In genomic region chr11:67644042-67644441, GRCh38 we compare ENCODE assay signal across 10 cellular contexts. TPM values are rescaled to one million over a fixed set of nuclear protein-coding genes. Genes with fewer than 3 reads are reported as not detected.
A peak's percentile ranks its signal among the peaks of the same experiment; 100 is the strongest.
DNase-seq lines count a peak whose midpoint lies in the region; ATAC-seq, FAIRE-seq and TF ChIP-seq lines count a peak whose summit lies in the region.
"Had no signal": no experiment of that assay in that cellular context is flagged by ENCODE, and none has a peak within 500 bp of the region (broad histone marks: within the 10 kb centered on the region; RNA-seq: fewer than 3 reads in every experiment).

No MANE protein-coding gene starts in this region.

- no peak overlapping the region for H3K9ac ChIP-seq in Karpas-422 (ENCODE audit: low read length)
- H3K9ac ChIP-seq in GM12878 (ENCODE audit: control insufficient read depth, insufficient read depth, low read length): no peak overlapping the region

- H3K4me1 Mint-ChIP-seq in activated CD8-positive, alpha-beta T cell treated with anti-CD3 and anti-CD28 coated beads for 36 hours (ENCODE audit: low read depth): peaks cover 36% of the 10 kb centered on the region
- H3K4me1 Mint-ChIP-seq in activated CD8-positive, alpha-beta T cell treated with anti-CD3 and anti-CD28 coated beads, Interleukin-2, amount 10 ng/mL, durations not matched to agents 7 days and 5 days (ENCODE audit: low read depth): peaks cover 39% of the 10 kb centered on the region
- no peaks in the 10 kb centered on the region for H3K4me1 Mint-ChIP-seq in osteocyte (ENCODE audit: unreplicated experiment)

- no peak for DNase-seq in activated CD8-positive, alpha-beta T cell treated with anti-CD3 and anti-CD28 coated beads for 36 hours
- no peak for DNase-seq in activated CD8-positive, alpha-beta T cell treated with anti-CD3 and anti-CD28 coated beads, Interleukin-2, amount 10 ng/mL, durations not matched to agents 7 days and 5 days
- peak; percentile 64 for DNase-seq in Karpas-422
- no peak for DNase-seq in GM12878 (ENCODE audit: low read depth, low spot score)
- DNase-seq in osteocyte (ENCODE audit: extremely low spot score, unreplicated experiment): no peak
- DNase-seq in stimulated activated CD8-positive, alpha-beta memory T cell treated with anti-CD3 and anti-CD28 coated beads, Interleukin-4, amount 100 ng/mL, for 48 hours: no peak
- DNase-seq in NCI-H774 (lab: John Stamatoyannopoulos, UW): no peak
- no peak for DNase-seq in NCI-H748 treated with DMSO at 0.1 percent for 48 hours (lab: John Stamatoyannopoulos, UW)

- WGBS in GM12878 (ENCODE audit: insufficient coverage, insufficient replicate concordance, low lambda C conversion rate, missing lambda C conversion rate): 65% methylated on average over 5 of the region's 5 CpGs

- TF ChIP-seq RAD21 in GM12878 (IDR thresholded peaks at IDR 0.05; ENCODE audit: insufficient read depth, low read depth, low read length): peak; percentile 44

- H3K27me3 ChIP-seq in Karpas-422 (ENCODE audit: low read length) (no peaks in the 10 kb centered on the region; the same call in 1 of the 2 replicates), GM12878 (replicated peaks in 1 of 2; ENCODE audit: control insufficient read depth in 2 of 2, insufficient read depth in 2 of 2, low read length in 1 of 2) (no peaks in the 10 kb centered on the region)

- H3K27me3 Mint-ChIP-seq in activated CD8-positive, alpha-beta T cell treated with anti-CD3 and anti-CD28 coated beads for 36 hours: no peaks in the 10 kb centered on the region
- H3K27me3 Mint-ChIP-seq in activated CD8-positive, alpha-beta T cell treated with anti-CD3 and anti-CD28 coated beads, Interleukin-2, amount 10 ng/mL, durations not matched to agents 7 days and 5 days (ENCODE audit: low read depth): no peaks in the 10 kb centered on the region
- H3K27me3 Mint-ChIP-seq in osteocyte (ENCODE audit: unreplicated experiment): no peaks in the 10 kb centered on the region
- H3K27me3 Mint-ChIP-seq: CD8-positive, alpha-beta memory T cell had no signal

- no peak for ATAC-seq in activated CD8-positive, alpha-beta T cell treated with anti-CD3 and anti-CD28 coated beads for 36 hours
- ATAC-seq in activated CD8-positive, alpha-beta T cell treated with anti-CD3 and anti-CD28 coated beads, Interleukin-2, amount 10 ng/mL, durations not matched to agents 7 days and 5 days: no peak
- ATAC-seq in GM12878: no peak

- no peak overlapping the region for H3K4me3 ChIP-seq in Karpas-422 (ENCODE audit: low read length)
- no peak overlapping the region for H3K4me3 ChIP-seq in GM12878
- H3K4me3 ChIP-seq: thoracic aorta had no signal

- no peaks in the 10 kb centered on the region for H3K79me2 ChIP-seq in Karpas-422 (ENCODE audit: low read length)
- no peaks in the 10 kb centered on the region for H3K79me2 ChIP-seq in GM12878 (ENCODE audit: control insufficient read depth, insufficient read depth, low read length)

- H3K36me3 ChIP-seq in Karpas-422 (ENCODE audit: insufficient read depth, low read length): no peaks in the 10 kb centered on the region
- H3K36me3 ChIP-seq in GM12878 (ENCODE audit: control insufficient read depth in 2 of 2, insufficient read depth in 2 of 2, low read length in 1 of 2): no peaks in the 10 kb centered on the region
- H3K36me3 ChIP-seq: thoracic aorta had no signal

- no peak overlapping the region for H3K4me3 Mint-ChIP-seq in activated CD8-positive, alpha-beta T cell treated with anti-CD3 and anti-CD28 coated beads for 36 hours
- no peak overlapping the region for H3K4me3 Mint-ChIP-seq in activated CD8-positive, alpha-beta T cell treated with anti-CD3 and anti-CD28 coated beads, Interleukin-2, amount 10 ng/mL, durations not matched to agents 7 days and 5 days
- H3K4me3 Mint-ChIP-seq in osteocyte (ENCODE audit: unreplicated experiment): no peak overlapping the region

- H2AFZ ChIP-seq in Karpas-422 (ENCODE audit: low read length) (no peak overlapping the region), GM12878 (ENCODE audit: control insufficient read depth, low read depth, low read length) (no peak overlapping the region)

- POLR2A ChIA-PET in activated CD8-positive, alpha-beta T cell treated with anti-CD3 and anti-CD28 coated beads for 36 hours (lab: Charles Lee): interaction anchor here (1.4 kb wide), 1 partner anchor 12 kb away, joined by 3 read pairs; no protein-coding TSS in a partner anchor
- POLR2A ChIA-PET in activated CD8-positive, alpha-beta T cell treated with anti-CD3 and anti-CD28 coated beads, Interleukin-2, amount 10 ng/mL, durations not matched to agents 7 days and 5 days (lab: Charles Lee): interaction anchor here (1.2 kb wide), 1 partner anchor 11 kb away, joined by 3 read pairs; no protein-coding TSS in a partner anchor
- POLR2A ChIA-PET in GM12878 (lab: Charles Lee): interaction anchor here (1.0 kb wide), 1 partner anchor 14 kb away, joined by 3 read pairs; the partner anchor contains the start of gene NUDT8

- no peaks in the 10 kb centered on the region for H3K36me3 Mint-ChIP-seq in activated CD8-positive, alpha-beta T cell treated with anti-CD3 and anti-CD28 coated beads for 36 hours (ENCODE audit: low read depth)
- H3K36me3 Mint-ChIP-seq in activated CD8-positive, alpha-beta T cell treated with anti-CD3 and anti-CD28 coated beads, Interleukin-2, amount 10 ng/mL, durations not matched to agents 7 days and 5 days (ENCODE audit: low read depth): no peaks in the 10 kb centered on the region
- no peaks in the 10 kb centered on the region for H3K36me3 Mint-ChIP-seq in osteocyte (ENCODE audit: unreplicated experiment)
- H3K36me3 Mint-ChIP-seq: CD8-positive, alpha-beta memory T cell had no signal

- peak; percentile 46 for TF ChIP-seq CTCF in activated CD8-positive, alpha-beta T cell treated with anti-CD3 and anti-CD28 coated beads for 36 hours (IDR thresholded peaks at IDR 0.05)
- TF ChIP-seq CTCF in GM12878 (IDR thresholded peaks at IDR 0.05 in 2 of 3, conservative IDR thresholded peaks at IDR 0.05 in 1 of 3; ENCODE audit: control insufficient read depth in 2 of 3, extremely low read depth in 1 of 3, insufficient read depth in 1 of 3, low read depth in 3 of 3, low read length in 3 of 3) (peak; percentile 31 to 56 (median 34); a peak in 3 of 6 replicates), osteocyte (IDR thresholded peaks at IDR 0.05) (peak; percentile 11)

- H3K27ac Mint-ChIP-seq in activated CD8-positive, alpha-beta T cell treated with anti-CD3 and anti-CD28 coated beads for 36 hours: no peak overlapping the region
- no peak overlapping the region for H3K27ac Mint-ChIP-seq in activated CD8-positive, alpha-beta T cell treated with anti-CD3 and anti-CD28 coated beads, Interleukin-2, amount 10 ng/mL, durations not matched to agents 7 days and 5 days
- H3K27ac Mint-ChIP-seq in osteocyte (ENCODE audit: unreplicated experiment): no peak overlapping the region

- no peak for TF ChIP-seq POLR2A in GM12878 (IDR thresholded peaks at IDR 0.05; ENCODE audit: low read depth, low read length)

- TF ChIP-seq EP300 in GM12878 (IDR thresholded peaks at IDR 0.05; ENCODE audit: borderline replicate concordance in 1 of 2, control insufficient read depth in 1 of 2, low read depth in 2 of 2, low read length in 2 of 2): no peak

- RAD21 ChIA-PET in GM12878 (lab: Charles Lee; ENCODE audit: unreplicated experiment): interaction anchor here (3.2 to 5.6 kb wide), 2 partner anchors 14 to 16 kb away, joined by 18 to 49 read pairs; partner anchors contain the start of gene NUDT8

- H3K9me3 ChIP-seq in Karpas-422 (ENCODE audit: low read length): peaks cover 4% of the 10 kb centered on the region; the same call in 1 of the 2 replicates
- peaks cover 3% of the 10 kb centered on the region; the same call in 2 of the 3 replicates for H3K9me3 ChIP-seq in GM12878 (replicated peaks; ENCODE audit: control insufficient read depth, insufficient read depth, low read length)
- H3K9me3 ChIP-seq: thoracic aorta had no signal

- H4K20me1 ChIP-seq in Karpas-422 (ENCODE audit: insufficient read depth, low read depth, low read length): no peaks in the 10 kb centered on the region
- H4K20me1 ChIP-seq in GM12878 (ENCODE audit: control insufficient read depth, insufficient read depth): no peaks in the 10 kb centered on the region

- in situ Hi-C loops in GM12878 (cut with MboI): no loop called here

- no peak for FAIRE-seq in GM12878 (lab: Jason Lieb, UNC)

- SMC1A ChIA-PET in GM12878 (lab: Charles Lee; ENCODE audit: uncharacterized antibody, unreplicated experiment): no interaction called here

- no peaks in the 10 kb centered on the region for H3K9me2 ChIP-seq in Karpas-422 (replicated peaks; ENCODE audit: insufficient read depth, low read length)

- H3K9me3 Mint-ChIP-seq in activated CD8-positive, alpha-beta T cell treated with anti-CD3 and anti-CD28 coated beads for 36 hours: peaks cover 2% of the 10 kb centered on the region
- no peaks in the 10 kb centered on the region for H3K9me3 Mint-ChIP-seq in activated CD8-positive, alpha-beta T cell treated with anti-CD3 and anti-CD28 coated beads, Interleukin-2, amount 10 ng/mL, durations not matched to agents 7 days and 5 days (ENCODE audit: insufficient read depth)
- no peaks in the 10 kb centered on the region for H3K9me3 Mint-ChIP-seq in osteocyte (ENCODE audit: unreplicated experiment)
- H3K9me3 Mint-ChIP-seq: CD8-positive, alpha-beta memory T cell had no signal

- CTCF ChIA-PET in activated CD8-positive, alpha-beta T cell treated with anti-CD3 and anti-CD28 coated beads for 36 hours (lab: Charles Lee): interaction anchor here (0.6 to 11.8 kb wide), 2 partner anchors 14 to 550 kb away, joined by 3 to 127 read pairs; partner anchors contain the start of gene NUDT8
- CTCF ChIA-PET in activated CD8-positive, alpha-beta T cell treated with anti-CD3 and anti-CD28 coated beads, Interleukin-2, amount 10 ng/mL, durations not matched to agents 7 days and 5 days (lab: Charles Lee): interaction anchor here (8.1 to 8.3 kb wide), 2 partner anchors 13 to 16 kb away, joined by 81 to 111 read pairs; partner anchors contain the start of gene NUDT8
- CTCF ChIA-PET in GM12878 (lab: Yijun Ruan, JAX): interaction anchor here (1.3 to 8.4 kb wide), 5 partner anchors 12 to 298 kb away, joined by 3 to 132 read pairs (median 17); partner anchors contain the start of gene NUDT8

- H3K4me1 ChIP-seq in Karpas-422 (ENCODE audit: low read length): peaks cover 40% of the 10 kb centered on the region
- peaks cover 45% of the 10 kb centered on the region for H3K4me1 ChIP-seq in GM12878 (ENCODE audit: control insufficient read depth, insufficient read depth, low read length)

- H3K27ac ChIP-seq in Karpas-422 (ENCODE audit: low read length) (no peak overlapping the region), GM12878 (ENCODE audit: control insufficient read depth, insufficient read depth) (no peak overlapping the region)
- H3K27ac ChIP-seq: thoracic aorta had no signal

- BruUV-seq in GM12878 (replicated peaks; lab: Mats Ljungman, UMichigan): no TSS peak

- H3K4me2 ChIP-seq in Karpas-422 (ENCODE audit: low read depth, low read length, poor library complexity, severe bottlenecking) (no peak overlapping the region), GM12878 (ENCODE audit: control insufficient read depth, insufficient read depth) (no peak overlapping the region)

- intact Hi-C loops in activated CD8-positive, alpha-beta T cell treated with anti-CD3 and anti-CD28 coated beads for 36 hours (cut with micrococcal nuclease): no loop called here
- intact Hi-C loops in GM12878 (cut with micrococcal nuclease; ENCODE audit: unreplicated experiment): no loop called here

RNA-seq across cellular contexts. Expression of gene TBX10, which starts 4.5 kb away (rescaled TPM):
- total RNA-seq in activated CD8-positive, alpha-beta T cell treated with anti-CD3 and anti-CD28 coated beads for 36 hours: not detected
- total RNA-seq in activated CD8-positive, alpha-beta T cell treated with anti-CD3 and anti-CD28 coated beads, Interleukin-2, amount 10 ng/mL, durations not matched to agents 7 days and 5 days: not detected
- total RNA-seq in Karpas-422 (2014; rRNA removed; shearing (Covaris generic); ENCODE audit: low replicate concordance): not detected in 2 replicates
- total RNA-seq in GM12878 (2013; cell fraction: nucleolus; rRNA removed): 0.32 TPM in 1 of 2 replicates, not detected in the other
- 0.22 and 0.23 TPM in 2 replicates for total RNA-seq in GM12878 (2014; rRNA removed)
- 0.18 TPM in 1 of 2 replicates, not detected in the other for total RNA-seq in GM12878 (2014; rRNA removed; fragmentation: Illumina TruSeq; extraction: Trizol)
- 0.16 and 0.26 TPM in 2 replicates for total RNA-seq in GM12878 (2021)
- not detected for polyA plus RNA-seq in GM12878 (2011; ENCODE audit: low read depth)
- not detected in 2 replicates for polyA plus RNA-seq in GM12878 (2011; rRNA removed)
- 0.07 and 0.13 TPM in 2 replicates for polyA plus RNA-seq in GM12878 (2011; cell fraction: cytosol; rRNA removed)
- 0.25 and 0.27 TPM in 2 replicates for polyA plus RNA-seq in GM12878 (2011; cell fraction: nucleus; rRNA removed)
- polyA plus RNA-seq in GM12878 (2012): 0.08 TPM in 1 of 2 replicates, not detected in the other
- 0.10 and 0.16 TPM in 2 replicates for polyA plus RNA-seq in GM12878 (2014; fragmentation: Illumina TruSeq; extraction: Trizol)
- polyA plus RNA-seq in GM12878 (2014; fragmentation: Nextera tagmentation; extraction: Ambion mirVana): not detected
- polyA plus RNA-seq in GM12878 (2014; rRNA removed): 0.15 and 0.44 TPM in 2 replicates
- under 1 TPM in 1 of 2 experiments, not detected in 1; 0.17 TPM for polyA plus RNA-seq in GM12878 (2016; fragmentation: Nextera tagmentation; extraction: Ambion mirVana)
- polyA minus RNA-seq in GM12878 (2011; rRNA and poly(A)+ RNA removed): not detected in 2 replicates
- not detected in 2 replicates for polyA minus RNA-seq in GM12878 (2011; cell fraction: cytosol; rRNA and poly(A)+ RNA removed)
- not detected in 2 replicates for polyA minus RNA-seq in GM12878 (2011; cell fraction: nucleus; rRNA and poly(A)+ RNA removed)
- not detected in 2 replicates for total RNA-seq in osteocyte
- total RNA-seq: CD8-positive, alpha-beta memory T cell; thoracic aorta had no signal
- polyA plus RNA-seq: CD8-positive, alpha-beta memory T cell had no signal

RNA-seq across cellular contexts. Expression of gene ACY3, which starts 6.5 kb away (rescaled TPM):
- under 1 TPM; 0.31 to 0.61 TPM for total RNA-seq in activated CD8-positive, alpha-beta T cell treated with anti-CD3 and anti-CD28 coated beads for 36 hours
- under 1 TPM; 0.61 to 0.73 TPM for total RNA-seq in activated CD8-positive, alpha-beta T cell treated with anti-CD3 and anti-CD28 coated beads, Interleukin-2, amount 10 ng/mL, durations not matched to agents 7 days and 5 days
- total RNA-seq in Karpas-422 (2014; rRNA removed; shearing (Covaris generic); ENCODE audit: low replicate concordance): 0.89 and 2.2 TPM in 2 replicates
- not detected in 2 replicates for total RNA-seq in GM12878 (2013; cell fraction: nucleolus; rRNA removed)
- total RNA-seq in GM12878 (2014; rRNA removed) (20.2 and 27.8 TPM in 2 replicates), GM12878 (2014; rRNA removed; fragmentation: Illumina TruSeq; extraction: Trizol) (12.2 and 12.8 TPM in 2 replicates), GM12878 (2021) (23.5 and 24.3 TPM in 2 replicates), osteocyte (not detected in 2 replicates)
- 1.5 TPM for polyA plus RNA-seq in GM12878 (2011; ENCODE audit: low read depth)
- polyA plus RNA-seq in GM12878 (2011; rRNA removed) (0.33 and 0.83 TPM in 2 replicates), GM12878 (2014; fragmentation: Illumina TruSeq; extraction: Trizol) (6.3 and 17.8 TPM in 2 replicates), GM12878 (2014; fragmentation: Nextera tagmentation; extraction: Ambion mirVana) (10 to 100 TPM; 13.1 to 14.4 TPM), GM12878 (2014; rRNA removed) (30.7 and 36.1 TPM in 2 replicates), GM12878 (2016; fragmentation: Nextera tagmentation; extraction: Ambion mirVana) (10 to 100 TPM; 16.8 to 22.4 TPM)
- 1.3 and 1.8 TPM in 2 replicates for polyA plus RNA-seq in GM12878 (2011; cell fraction: cytosol; rRNA removed)
- polyA plus RNA-seq in GM12878 (2011; cell fraction: nucleus; rRNA removed): 1.9 and 2.8 TPM in 2 replicates
- 3.7 and 6.2 TPM in 2 replicates for polyA plus RNA-seq in GM12878 (2012)
- polyA minus RNA-seq in GM12878 (2011; rRNA and poly(A)+ RNA removed): 0.88 and 1.7 TPM in 2 replicates
- polyA minus RNA-seq in GM12878 (2011; cell fraction: cytosol; rRNA and poly(A)+ RNA removed): 1.3 TPM in 1 of 2 replicates, not detected in the other
- polyA minus RNA-seq in GM12878 (2011; cell fraction: nucleus; rRNA and poly(A)+ RNA removed): 0.48 TPM in 1 of 2 replicates, not detected in the other
- total RNA-seq: thoracic aorta had no signal

RNA-seq across cellular contexts. Expression of gene NUDT8, which starts 14.3 kb away (rescaled TPM):
- 10 to 100 TPM; 35.5 to 39.5 TPM for total RNA-seq in activated CD8-positive, alpha-beta T cell treated with anti-CD3 and anti-CD28 coated beads for 36 hours
- 10 to 100 TPM; 18.6 to 20.1 TPM for total RNA-seq in activated CD8-positive, alpha-beta T cell treated with anti-CD3 and anti-CD28 coated beads, Interleukin-2, amount 10 ng/mL, durations not matched to agents 7 days and 5 days
- 10.4 and 35.4 TPM in 2 replicates for total RNA-seq in Karpas-422 (2014; rRNA removed; shearing (Covaris generic); ENCODE audit: low replicate concordance)
- 10.2 and 10.6 TPM in 2 replicates for total RNA-seq in GM12878 (2013; cell fraction: nucleolus; rRNA removed)
- total RNA-seq in GM12878 (2014; rRNA removed): 15.9 and 18.2 TPM in 2 replicates
- 3.3 and 4.8 TPM in 2 replicates for total RNA-seq in GM12878 (2014; rRNA removed; fragmentation: Illumina TruSeq; extraction: Trizol)
- 16.5 and 16.9 TPM in 2 replicates for total RNA-seq in GM12878 (2021)
- 2.4 TPM for polyA plus RNA-seq in GM12878 (2011; ENCODE audit: low read depth)
- polyA plus RNA-seq in GM12878 (2011; rRNA removed): 1.6 and 3.7 TPM in 2 replicates
- 12.1 and 15.1 TPM in 2 replicates for polyA plus RNA-seq in GM12878 (2011; cell fraction: cytosol; rRNA removed)
- polyA plus RNA-seq in GM12878 (2011; cell fraction: nucleus; rRNA removed): 27.4 and 32.4 TPM in 2 replicates
- 12.1 and 17.5 TPM in 2 replicates for polyA plus RNA-seq in GM12878 (2012)
- polyA plus RNA-seq in GM12878 (2014; fragmentation: Illumina TruSeq; extraction: Trizol): 0.30 and 2.9 TPM in 2 replicates
- 1 to 10 TPM in 1 of 2 experiments, under 1 TPM in 1; 0.32 to 1.1 TPM for polyA plus RNA-seq in GM12878 (2014; fragmentation: Nextera tagmentation; extraction: Ambion mirVana)
- polyA plus RNA-seq in GM12878 (2014; rRNA removed): 14.9 and 18.8 TPM in 2 replicates
- polyA plus RNA-seq in GM12878 (2016; fragmentation: Nextera tagmentation; extraction: Ambion mirVana): 10 to 100 TPM; 16.9 to 17.7 TPM
- polyA minus RNA-seq in GM12878 (2011; rRNA and poly(A)+ RNA removed): 2.5 and 5.0 TPM in 2 replicates
- 6.7 and 6.8 TPM in 2 replicates for polyA minus RNA-seq in GM12878 (2011; cell fraction: cytosol; rRNA and poly(A)+ RNA removed)
- polyA minus RNA-seq in GM12878 (2011; cell fraction: nucleus; rRNA and poly(A)+ RNA removed): 13.8 and 19.5 TPM in 2 replicates
- 5.9 and 8.0 TPM in 2 replicates for total RNA-seq in osteocyte

RNA-seq across cellular contexts. Expression of gene ALDH3B2, which starts 30.4 kb away (rescaled TPM):
- not detected for total RNA-seq in activated CD8-positive, alpha-beta T cell treated with anti-CD3 and anti-CD28 coated beads for 36 hours
- total RNA-seq in activated CD8-positive, alpha-beta T cell treated with anti-CD3 and anti-CD28 coated beads, Interleukin-2, amount 10 ng/mL, durations not matched to agents 7 days and 5 days: not detected
- total RNA-seq in Karpas-422 (2014; rRNA removed; shearing (Covaris generic); ENCODE audit: low replicate concordance): 1.6 and 1.8 TPM in 2 replicates
- not detected in 2 replicates for total RNA-seq in GM12878 (2013; cell fraction: nucleolus; rRNA removed)
- total RNA-seq in GM12878 (2014; rRNA removed) (0.16 and 0.17 TPM in 2 replicates), GM12878 (2014; rRNA removed; fragmentation: Illumina TruSeq; extraction: Trizol) (not detected in 2 replicates), GM12878 (2021) (not detected in 2 replicates), osteocyte (not detected in 2 replicates)
- polyA plus RNA-seq in GM12878 (2011; ENCODE audit: low read depth): not detected
- polyA plus RNA-seq in GM12878 (2011; rRNA removed) (not detected in 2 replicates), GM12878 (2014; fragmentation: Illumina TruSeq; extraction: Trizol) (0.09 TPM in 1 of 2 replicates, not detected in the other), GM12878 (2014; fragmentation: Nextera tagmentation; extraction: Ambion mirVana) (not detected), GM12878 (2014; rRNA removed) (not detected in 2 replicates), GM12878 (2016; fragmentation: Nextera tagmentation; extraction: Ambion mirVana) (not detected)
- polyA plus RNA-seq in GM12878 (2011; cell fraction: cytosol; rRNA removed): not detected in 2 replicates
- not detected in 2 replicates for polyA plus RNA-seq in GM12878 (2011; cell fraction: nucleus; rRNA removed)
- not detected in 2 replicates for polyA plus RNA-seq in GM12878 (2012)
- polyA minus RNA-seq in GM12878 (2011; rRNA and poly(A)+ RNA removed): not detected in 2 replicates
- not detected in 2 replicates for polyA minus RNA-seq in GM12878 (2011; cell fraction: cytosol; rRNA and poly(A)+ RNA removed)
- polyA minus RNA-seq in GM12878 (2011; cell fraction: nucleus; rRNA and poly(A)+ RNA removed): not detected in 2 replicates
- total RNA-seq: CD8-positive, alpha-beta memory T cell; thoracic aorta had no signal
- polyA plus RNA-seq: CD8-positive, alpha-beta memory T cell had no signal

RNA-seq across cellular contexts. Expression of gene NDUFV1, which starts 37.3 kb away (rescaled TPM):
- total RNA-seq in activated CD8-positive, alpha-beta T cell treated with anti-CD3 and anti-CD28 coated beads for 36 hours: 100 to 1,000 TPM; 315 to 317 TPM
- 100 to 1,000 TPM; 250 to 258 TPM for total RNA-seq in activated CD8-positive, alpha-beta T cell treated with anti-CD3 and anti-CD28 coated beads, Interleukin-2, amount 10 ng/mL, durations not matched to agents 7 days and 5 days
- total RNA-seq in Karpas-422 (2014; rRNA removed; shearing (Covaris generic); ENCODE audit: low replicate concordance): 145 and 304 TPM in 2 replicates
- 213 and 251 TPM in 2 replicates for total RNA-seq in GM12878 (2013; cell fraction: nucleolus; rRNA removed)
- total RNA-seq in GM12878 (2014; rRNA removed): 301 and 330 TPM in 2 replicates
- total RNA-seq in GM12878 (2014; rRNA removed; fragmentation: Illumina TruSeq; extraction: Trizol): 162 and 166 TPM in 2 replicates
- 310 and 312 TPM in 2 replicates for total RNA-seq in GM12878 (2021)
- polyA plus RNA-seq in GM12878 (2011; ENCODE audit: low read depth): 75.2 TPM
- 97.9 and 184 TPM in 2 replicates for polyA plus RNA-seq in GM12878 (2011; rRNA removed)
- polyA plus RNA-seq in GM12878 (2011; cell fraction: cytosol; rRNA removed): 278 and 410 TPM in 2 replicates
- 516 and 698 TPM in 2 replicates for polyA plus RNA-seq in GM12878 (2011; cell fraction: nucleus; rRNA removed)
- polyA plus RNA-seq in GM12878 (2012): 210 and 225 TPM in 2 replicates
- polyA plus RNA-seq in GM12878 (2014; fragmentation: Illumina TruSeq; extraction: Trizol): 37.6 and 129 TPM in 2 replicates
- polyA plus RNA-seq in GM12878 (2014; fragmentation: Nextera tagmentation; extraction: Ambion mirVana): 10 to 100 TPM in 1 of 2 experiments, 1 to 10 TPM in 1; 8.2 to 51.7 TPM
- polyA plus RNA-seq in GM12878 (2014; rRNA removed): 277 and 312 TPM in 2 replicates
- 100 to 1,000 TPM; 348 to 380 TPM for polyA plus RNA-seq in GM12878 (2016; fragmentation: Nextera tagmentation; extraction: Ambion mirVana)
- polyA minus RNA-seq in GM12878 (2011; rRNA and poly(A)+ RNA removed): 107 and 172 TPM in 2 replicates
- polyA minus RNA-seq in GM12878 (2011; cell fraction: cytosol; rRNA and poly(A)+ RNA removed): 90.7 and 96.4 TPM in 2 replicates
- polyA minus RNA-seq in GM12878 (2011; cell fraction: nucleus; rRNA and poly(A)+ RNA removed): 83.2 and 139 TPM in 2 replicates
- 180 and 185 TPM in 2 replicates for total RNA-seq in osteocyte
